ENCODE assay signal across 18 cellular contexts in genomic region chrX:16444353-16444752, GRCh38.
DNase-seq lines count a peak whose midpoint lies in the region; ATAC-seq and TF ChIP-seq lines count a peak whose summit lies in the region.
"Had no signal": no experiment of that assay in that cellular context is flagged by ENCODE, and none has a peak within 500 bp of the region (broad histone marks: within the 10 kb centered on the region; RNA-seq: fewer than 3 reads in every experiment).

No MANE protein-coding gene starts in this region.

- peak; percentile 17 for DNase-seq in AG20443 (ENCODE audit: low spot score)
- DNase-seq in astrocyte of the cerebellum (ENCODE audit: low read depth) = peak; percentile 52
- DNase-seq in kidney tubule cell (ENCODE audit: low spot score) = peak; percentile 75
- DNase-seq in dedifferentiated amniotic fluid mesenchymal stem cell (ENCODE audit: extremely low spot score) = no peak
- DNase-seq in activated T-cell treated with anti-CD3 and anti-CD28 coated beads, Interleukin-2, amount 50 U/mL, for 72 hours = no peak
- no peak for DNase-seq in effector CD4-positive, alpha-beta T cell
- DNase-seq: activated CD8-positive, alpha-beta T cell treated with anti-CD3 and anti-CD28 coated beads for 36 hours; activated gamma-delta T cell; Caco-2; immature natural killer cell; mesenchymal stem cell; NCI-H2107 had no signal

- no peak for TF ChIP-seq CTCF in astrocyte of the cerebellum (IDR thresholded peaks at IDR 0.05; ENCODE audit: low read depth, low read length, missing control alignments)

- H3K27ac Mint-ChIP-seq in activated T-cell treated with anti-CD3 and anti-CD28 coated beads, Interleukin-2, amount 50 U/mL, for 72 hours = no peak overlapping the region
- H3K27ac Mint-ChIP-seq: activated CD8-positive, alpha-beta T cell treated with anti-CD3 and anti-CD28 coated beads for 36 hours; brain; immature natural killer cell; stimulated activated naive CD8-positive, alpha-beta T cell treated with anti-CD3 and anti-CD28 coated beads, Interleukin-15, Interleukin-2, amounts not matched to agents 100 ng/mL and 50 ng/mL, for 24 hours had no signal

- H3K4me3 Mint-ChIP-seq in activated T-cell treated with anti-CD3 and anti-CD28 coated beads, Interleukin-2, amount 50 U/mL, for 72 hours = no peak overlapping the region
- H3K4me3 Mint-ChIP-seq: activated CD8-positive, alpha-beta T cell treated with anti-CD3 and anti-CD28 coated beads for 36 hours; brain; immature natural killer cell; stimulated activated naive CD8-positive, alpha-beta T cell treated with anti-CD3 and anti-CD28 coated beads, Interleukin-15, Interleukin-2, amounts not matched to agents 100 ng/mL and 50 ng/mL, for 24 hours had no signal

- peaks cover 6% of the 10 kb centered on the region for H3K27me3 Mint-ChIP-seq in activated T-cell treated with anti-CD3 and anti-CD28 coated beads, Interleukin-2, amount 50 U/mL, for 72 hours (ENCODE audit: low read depth)
- H3K27me3 Mint-ChIP-seq: activated CD8-positive, alpha-beta T cell treated with anti-CD3 and anti-CD28 coated beads for 36 hours; brain; stimulated activated naive CD8-positive, alpha-beta T cell treated with anti-CD3 and anti-CD28 coated beads, Interleukin-15, Interleukin-2, amounts not matched to agents 100 ng/mL and 50 ng/mL, for 24 hours had no signal

- no peaks in the 10 kb centered on the region for H3K36me3 Mint-ChIP-seq in activated T-cell treated with anti-CD3 and anti-CD28 coated beads, Interleukin-2, amount 50 U/mL, for 72 hours (ENCODE audit: insufficient read depth in 2 of 2)
- H3K36me3 Mint-ChIP-seq: brain, immature natural killer cell had no signal

- in situ Hi-C loops in astrocyte of the cerebellum (cut with HindIII; ENCODE audit: low sequenced_read_pairs) = no loop called here

- ATAC-seq in HG03432 (IDR thresholded peaks at IDR 0.05; ENCODE audit: unreplicated experiment) = no peak
- no peak for ATAC-seq in activated T-cell treated with anti-CD3 and anti-CD28 coated beads, Interleukin-2, amount 50 U/mL, for 72 hours (replicated peaks in 1 of 2)
- ATAC-seq: gastroesophageal sphincter had no signal

- H3K9me3 Mint-ChIP-seq in activated T-cell treated with anti-CD3 and anti-CD28 coated beads, Interleukin-2, amount 50 U/mL, for 72 hours = no peaks in the 10 kb centered on the region
- H3K9me3 Mint-ChIP-seq: activated CD8-positive, alpha-beta T cell treated with anti-CD3 and anti-CD28 coated beads for 36 hours; brain; immature natural killer cell; stimulated activated naive CD8-positive, alpha-beta T cell treated with anti-CD3 and anti-CD28 coated beads, Interleukin-15, Interleukin-2, amounts not matched to agents 100 ng/mL and 50 ng/mL, for 24 hours had no signal

- H3K4me3 ChIP-seq in astrocyte of the cerebellum (ENCODE audit: low read depth, low read length) = no peak overlapping the region
- H3K4me3 ChIP-seq: gastroesophageal sphincter, smooth muscle cell had no signal

- no peak for TF ChIP-seq EP300 in Ishikawa (IDR thresholded peaks at IDR 0.05; ENCODE audit: borderline replicate concordance)

- H3K4me1 Mint-ChIP-seq in activated T-cell treated with anti-CD3 and anti-CD28 coated beads, Interleukin-2, amount 50 U/mL, for 72 hours (ENCODE audit: low read depth) = peaks cover 4% of the 10 kb centered on the region
- H3K4me1 Mint-ChIP-seq: brain, immature natural killer cell had no signal

- TF ChIP-seq RAD21 in Ishikawa (IDR thresholded peaks at IDR 0.05; ENCODE audit: low read depth) = no peak

TF ChIP-seq in Ishikawa, 13 proteins besides CTCF, POLR2A, EP300 and RAD21:
- TF ChIP-seq FOXM1 (IDR thresholded peaks at IDR 0.05; ENCODE audit: borderline replicate concordance, low read depth) (no peak), NFIC (IDR thresholded peaks at IDR 0.05) (peak; percentile 54)

Comparison
In these comparisons a context has a peak if more than half of its experiments do, and no peak if none do; other contexts are left out.
1. DNase-seq: peak in AG20443 (single experiment), astrocyte of the cerebellum (single experiment) and kidney tubule cell (single experiment); none in dedifferentiated amniotic fluid mesenchymal stem cell (single experiment), activated T-cell treated with anti-CD3 and anti-CD28 coated beads, Interleukin-2, amount 50 U/mL, for 72 hours (0 of 2) and effector CD4-positive, alpha-beta T cell (single experiment).